ENCODE assay signal across 2 cellular contexts in genomic region chr17:72631568-72631967, GRCh38.
TF ChIP-seq lines count a peak whose summit lies in the region.

No MANE protein-coding gene starts in this region.

TF ChIP-seq in HepG2, 621 proteins besides CTCF, POLR2A, EP300 and RAD21 (continued from another document and continues in another):
- TF ChIP-seq AGO2 (optimal IDR thresholded peaks at IDR 0.05; ENCODE audit: low read depth, low read length) (peak; percentile 57), ZNF280B (CRISPR knock-in tag; IDR thresholded peaks at IDR 0.05; ENCODE audit: borderline replicate concordance) (0 out of 2 replicates have a peak, but pooled peaks have one; percentile 14), ZNF891 (CRISPR knock-in tag; IDR thresholded peaks at IDR 0.05) (peak; percentile 67), NR2F6 (IDR thresholded peaks at IDR 0.05) (no peak), NR2F6 (CRISPR knock-in tag; IDR thresholded peaks at IDR 0.05) (0 out of 2 replicates have a peak, but pooled peaks have one; percentile 6), KLF11 (CRISPR knock-in tag; IDR thresholded peaks at IDR 0.05) (no peak), MYNN (CRISPR knock-in tag; IDR thresholded peaks at IDR 0.05; ENCODE audit: low read depth) (no peak), HMG20A (CRISPR knock-in tag; IDR thresholded peaks at IDR 0.05; ENCODE audit: borderline replicate concordance) (peak; percentile 16; the same call in 1 of the 2 replicates), ZBTB34 (CRISPR knock-in tag; IDR thresholded peaks at IDR 0.05) (peak; percentile 72; the same call in 1 of the 2 replicates), ARID2 (CRISPR knock-in tag; IDR thresholded peaks at IDR 0.05; ENCODE audit: borderline replicate concordance) (peak; percentile 37; the same call in 1 of the 2 replicates), ZNF839 (CRISPR knock-in tag; IDR thresholded peaks at IDR 0.05; ENCODE audit: borderline replicate concordance) (0 out of 2 replicates have a peak, but pooled peaks have one; percentile 22), ZNF747 (CRISPR knock-in tag; IDR thresholded peaks at IDR 0.05; ENCODE audit: borderline replicate concordance) (no peak), ATF5 (CRISPR knock-in tag; IDR thresholded peaks at IDR 0.05; ENCODE audit: low read depth) (0 out of 2 replicates have a peak, but pooled peaks have one; percentile 68), ZNF343 (CRISPR knock-in tag; IDR thresholded peaks at IDR 0.05) (0 out of 2 replicates have a peak, but pooled peaks have one; percentile 4), ZNF619 (CRISPR knock-in tag; IDR thresholded peaks at IDR 0.05) (no peak), RBM39 (IDR thresholded peaks at IDR 0.05; ENCODE audit: low read depth, low read length, poor library complexity, severe bottlenecking) (peak; percentile 53), POLR2G (IDR thresholded peaks at IDR 0.05; ENCODE audit: low read depth, low read length) (peak; percentile 65), ZNF556 (CRISPR knock-in tag; IDR thresholded peaks at IDR 0.05; ENCODE audit: borderline replicate concordance) (no peak), RARA (CRISPR knock-in tag; IDR thresholded peaks at IDR 0.05) (no peak), ZNF687 (CRISPR knock-in tag; IDR thresholded peaks at IDR 0.05) (no peak), ZFP1 (CRISPR knock-in tag; IDR thresholded peaks at IDR 0.05) (no peak), ZFP36 (IDR thresholded peaks at IDR 0.05; ENCODE audit: borderline replicate concordance, low read depth, low read length, partially characterized antibody) (no peak), ZC3H4 (CRISPR knock-in tag; IDR thresholded peaks at IDR 0.05; ENCODE audit: borderline replicate concordance) (peak; percentile 42; the same call in 1 of the 2 replicates)

TF ChIP-seq in SK-N-SH, 30 proteins besides CTCF, POLR2A, EP300 and RAD21 (continued from another document):
- TF ChIP-seq SMC3 (IDR thresholded peaks at IDR 0.05; ENCODE audit: low read depth, low read length) (no peak), TAF1 (IDR thresholded peaks at IDR 0.05; ENCODE audit: borderline replicate concordance, low read depth, low read length) (no peak), IRF3 (IDR thresholded peaks at IDR 0.05; ENCODE audit: low read depth, low read length) (no peak), RCOR1 (IDR thresholded peaks at IDR 0.05; ENCODE audit: low read length) (no peak), GABPA (IDR thresholded peaks at IDR 0.05; ENCODE audit: low read depth) (no peak), TCF12 (IDR thresholded peaks at IDR 0.05) (no peak), NRF1 (IDR thresholded peaks at IDR 0.05; ENCODE audit: low read depth, low read length) (no peak), MAX (IDR thresholded peaks at IDR 0.05; ENCODE audit: low read depth) (no peak), MXI1 (IDR thresholded peaks at IDR 0.05; ENCODE audit: low read depth, low read length) (no peak), EZH2phosphoT487 (IDR thresholded peaks at IDR 0.05; ENCODE audit: borderline replicate concordance, low read depth) (no peak)
